Comparison of ENCODE assay signal across 8 cellular contexts in genomic region chr4:56976283-56976877, GRCh38. TPM values are rescaled to one million over a fixed set of nuclear protein-coding genes. Genes with fewer than 3 reads are reported as not detected.
DNase-seq lines count a peak whose midpoint lies in the region; ATAC-seq, FAIRE-seq and TF ChIP-seq lines count a peak whose summit lies in the region.

No MANE protein-coding gene starts in this region.

- H3K36me3 ChIP-seq in bronchial epithelial cell (ENCODE audit: control insufficient read depth, insufficient read depth, low read length) = peaks cover 12% of the 10 kb centered on the region
- H3K36me3 ChIP-seq in lung (ENCODE audit: control insufficient read depth in 2 of 2, insufficient read depth in 2 of 2, low read length in 2 of 2) = peaks cover 14 to 19% of the 10 kb centered on the region in 2 donors
- H3K36me3 ChIP-seq in uterus = no peaks in the 10 kb centered on the region

- FAIRE-seq in bronchial epithelial cell (lab: Jason Lieb, UNC) = no peak

- ATAC-seq in lung (ENCODE audit: insufficient read depth, low FRiP score) (no peak), GM18867 (IDR thresholded peaks at IDR 0.05; ENCODE audit: unreplicated experiment) (no peak)

- TF ChIP-seq CTCF in bronchial epithelial cell (IDR thresholded peaks at IDR 0.05; ENCODE audit: insufficient read depth, low read length, severe bottlenecking) = no peak
- no peak for TF ChIP-seq CTCF in lung (IDR thresholded peaks at IDR 0.05; ENCODE audit: control extremely low read depth, extremely low read depth)
- no peak for TF ChIP-seq CTCF in uterus (IDR thresholded peaks at IDR 0.05)

- peak overlapping the region in 1 of 2 donors; percentile 18 for H3K27ac ChIP-seq in lung (ENCODE audit: low read depth in 1 of 2, low read length in 1 of 2)
- peak overlapping the region in 1 of 2 donors; percentile 89 for H3K27ac ChIP-seq in uterus

- DNase-seq in GM03348 (ENCODE audit: low spot score) (peak; percentile 31), M059J (ENCODE audit: low read depth) (peak; percentile 16), bronchial epithelial cell (ENCODE audit: low read depth) (no peak), lung (ENCODE audit: low spot score) (no peak), uterus (no peak), COLO829 (ENCODE audit: low spot score) (no peak), mesenteric fat pad (ENCODE audit: low spot score) (no peak)

- H3K9me3 ChIP-seq in lung (ENCODE audit: control insufficient read depth in 2 of 2, insufficient read depth in 1 of 2, low read length in 1 of 2) (peaks cover 0 to 6% of the 10 kb centered on the region in 2 donors), uterus (peaks cover 0 to 8% of the 10 kb centered on the region in 2 donors)

- no peak for TF ChIP-seq POLR2A in uterus (IDR thresholded peaks at IDR 0.05)

- H3K4me3 ChIP-seq in bronchial epithelial cell (ENCODE audit: low read depth, low read length) (peak overlapping the region; percentile 95), lung (peak overlapping the region; percentile 87), uterus (peak overlapping the region; percentile 62 to 98)

- H3K27me3 ChIP-seq in bronchial epithelial cell (ENCODE audit: control insufficient read depth, insufficient read depth, low read length) = no peaks in the 10 kb centered on the region
- H3K27me3 ChIP-seq in lung (ENCODE audit: control insufficient read depth, insufficient read depth) = no peaks in the 10 kb centered on the region
- no peaks in the 10 kb centered on the region for H3K27me3 ChIP-seq in uterus

- intact Hi-C loops in uterus (cut with DNase I; ENCODE audit: low total_unique reads) = no loop called here

- WGBS in lung, 2 donors = 3 to 4% methylated on average over 36 of the region's 36 CpGs

- H3K4me1 ChIP-seq in lung (ENCODE audit: control insufficient read depth in 2 of 2, insufficient read depth in 2 of 2, low read length in 2 of 2) (peaks cover 17 to 19% of the 10 kb centered on the region in 2 donors), uterus (peaks cover 7 to 8% of the 10 kb centered on the region in 2 donors)

RNA-seq across cellular contexts. Expression of gene NOA1, which starts 1.0 kb away (rescaled TPM):
- total RNA-seq in M059J (2014; rRNA removed; shearing (Covaris generic)) = 10.8 and 12.4 TPM in 2 replicates
- total RNA-seq in bronchial epithelial cell (11.8 and 18.7 TPM in 2 replicates), lung (10 to 100 TPM; 18.7 to 20.2 TPM), uterus (10 to 100 TPM; 14.1 to 21.8 (median 18.4) TPM), mesenteric fat pad (10.5 TPM)
- polyA plus RNA-seq in lung = 10 to 100 TPM in 1 of 2 donors, 1 to 10 TPM in 1; 5.8 to 11.1 TPM

RNA-seq across cellular contexts. Expression of gene POLR2B, which starts 2.3 kb away (rescaled TPM):
- total RNA-seq in M059J (2014; rRNA removed; shearing (Covaris generic)) = 141 and 147 TPM in 2 replicates
- total RNA-seq in bronchial epithelial cell (97.2 and 112 TPM in 2 replicates), lung (100 to 1,000 TPM in 1 of 2 donors, 10 to 100 TPM in 1; 66.2 to 112 TPM), uterus (100 to 1,000 TPM in 2 of 4 donors, 10 to 100 TPM in 2; 35.9 to 211 (median 117) TPM), mesenteric fat pad (66.9 TPM)
- polyA plus RNA-seq in lung = 10 to 100 TPM; 23.4 to 39.4 TPM

Comparison
In these comparisons a context has a peak if more than half of its experiments do, and no peak if none do; other contexts are left out.
1. DNase-seq: peak in GM03348 (single experiment) and M059J (single experiment); none in bronchial epithelial cell (single experiment), lung (single experiment), uterus (0 of 2), COLO829 (single experiment) and mesenteric fat pad (single experiment).
2. Peak in every context shown above with its lines, with median percentiles within 50 percentile points of each other: H3K4me3 ChIP-seq.